Comparison of ENCODE assay signal across 19 cellular contexts in genomic region chr15:73784299-73784698, GRCh38.
DNase-seq lines count a peak whose midpoint lies in the region.
"Had no signal": no experiment of that assay in that cellular context is flagged by ENCODE, and none has a peak within 500 bp of the region (broad histone marks: within the 10 kb centered on the region; RNA-seq: fewer than 3 reads in every experiment).

No MANE protein-coding gene starts in this region.

- H3K27me3 ChIP-seq in effector memory CD4-positive, alpha-beta T cell (replicated peaks; ENCODE audit: control insufficient read depth, insufficient read depth, low read length, poor library complexity, severe bottlenecking) = no peaks in the 10 kb centered on the region
- H3K27me3 ChIP-seq: BLaER1 had no signal

- no peaks in the 10 kb centered on the region for H3K9me3 ChIP-seq in effector memory CD4-positive, alpha-beta T cell (ENCODE audit: control insufficient read depth, low read length)
- H3K9me3 ChIP-seq: BLaER1, HAP-1 had no signal

- no peaks in the 10 kb centered on the region for H3K4me1 ChIP-seq in effector memory CD4-positive, alpha-beta T cell (ENCODE audit: control insufficient read depth, insufficient read depth, low read length, poor library complexity, severe bottlenecking)

- DNase-seq in NCI-H2196 (lab: John Stamatoyannopoulos, UW; ENCODE audit: unreplicated experiment) (peak; percentile 2), NCI-H2196 treated with DMSO at 0.1 percent for 48 hours (lab: John Stamatoyannopoulos, UW; ENCODE audit: unreplicated experiment) (no peak), NCI-H446 (lab: John Stamatoyannopoulos, UW) (peak; percentile 27 to 69), anterior cingulate cortex (lab: John Stamatoyannopoulos, UW) (peak in 38 of 58 donors; percentile 8 to 87 (median 43)), midbrain (lab: John Stamatoyannopoulos, UW) (peak; percentile 51), T-helper 1 cell (no peak), NCI-H1930 (lab: John Stamatoyannopoulos, UW) (no peak)
- no peak for DNase-seq in effector memory CD4-positive, alpha-beta T cell
- DNase-seq: Calu3; CD4-positive, alpha-beta memory T cell; DMS53; IMR-90; NCI-H187; NCI-H748 treated with DMSO at 0.1 percent for 48 hours; PC-3; SIG-M5; T-helper 17 cell had no signal

- no peak overlapping the region for H3K27ac ChIP-seq in effector memory CD4-positive, alpha-beta T cell (ENCODE audit: insufficient read depth, low read length, poor library complexity, severe bottlenecking)
- H3K27ac ChIP-seq: BLaER1 had no signal

- no peak overlapping the region for H3K4me3 ChIP-seq in effector memory CD4-positive, alpha-beta T cell (ENCODE audit: insufficient read depth, low read depth, low read length, poor library complexity, severe bottlenecking)
- H3K4me3 ChIP-seq: BLaER1, HAP-1 had no signal

- H3K36me3 ChIP-seq in effector memory CD4-positive, alpha-beta T cell (ENCODE audit: control insufficient read depth, insufficient read depth, low read length) = no peaks in the 10 kb centered on the region
- H3K36me3 ChIP-seq: BLaER1, HAP-1 had no signal

Comparison
In these comparisons a context has a peak if more than half of its experiments do, and no peak if none do; other contexts are left out.
1. DNase-seq: peak in NCI-H2196 (single experiment), NCI-H446 (2 of 2), anterior cingulate cortex (38 of 58) and midbrain (single experiment); none in NCI-H2196 treated with DMSO at 0.1 percent for 48 hours (single experiment), effector memory CD4-positive, alpha-beta T cell (0 of 3), T-helper 1 cell (0 of 5) and NCI-H1930 (0 of 2).